Comparison of ENCODE assay signal across 22 cellular contexts in genomic region chr11:57240007-57240406, GRCh38.
DNase-seq lines count a peak whose midpoint lies in the region; ATAC-seq lines count a peak whose summit lies in the region.
"Had no signal": no experiment of that assay in that cellular context is flagged by ENCODE, and none has a peak within 500 bp of the region (broad histone marks: within the 10 kb centered on the region; RNA-seq: fewer than 3 reads in every experiment).

No MANE protein-coding gene starts in this region.

- no peak overlapping the region for H3K9ac ChIP-seq in HUES48 (ENCODE audit: low read depth, low read length)

- H3K9me3 ChIP-seq in HUES48 (ENCODE audit: control insufficient read depth, insufficient read depth, low read length): no peaks in the 10 kb centered on the region
- H3K9me3 ChIP-seq: SJCRH30 had no signal

- DNase-seq in Ammon's horn (ENCODE audit: low spot score) (peak; percentile 22), medulla oblongata (ENCODE audit: extremely low spot score) (peak; percentile 55), pons (ENCODE audit: low spot score) (peak; percentile 15), hippocampal formation (lab: John Stamatoyannopoulos, UW) (no peak), superior temporal gyrus (ENCODE audit: extremely low spot score) (no peak)
- DNase-seq: ACHN, AML-193, COR-L47, DMS153, GDM1, HCEC 1CT, Kasumi-1, MM.1S, NCI-H1092, NCI-H1436 treated with DMSO at 0.1 percent for 48 hours, NCI-H2029, NCI-H526, PC-9 had no signal

- H3K27ac ChIP-seq in HUES48 (ENCODE audit: low read depth, low read length): peak overlapping the region; percentile 11
- H3K27ac ChIP-seq: HL-60, PC-9, SJCRH30 had no signal

- no peak overlapping the region for H3K4me3 ChIP-seq in HUES48 (ENCODE audit: low read depth, low read length)
- H3K4me3 ChIP-seq: PC-9, SJCRH30 had no signal

- H3K36me3 ChIP-seq in HUES48 (ENCODE audit: control insufficient read depth, insufficient read depth, low read length): no peaks in the 10 kb centered on the region
- H3K36me3 ChIP-seq: SJCRH30 had no signal

- H3K4me1 ChIP-seq in HUES48 (ENCODE audit: control insufficient read depth, insufficient read depth, low read length): no peaks in the 10 kb centered on the region; the same call in 1 of the 2 replicates

- ATAC-seq in GM19023 (IDR thresholded peaks at IDR 0.05; ENCODE audit: unreplicated experiment): no peak

- H3K27me3 ChIP-seq in HUES48 (ENCODE audit: control insufficient read depth, insufficient read depth, low read length): no peaks in the 10 kb centered on the region
- H3K27me3 ChIP-seq: SJCRH30 had no signal

Comparison
In these comparisons a context has a peak if more than half of its experiments do, and no peak if none do; other contexts are left out.
1. DNase-seq: peak in Ammon's horn (single experiment), medulla oblongata (single experiment) and pons (single experiment); none in hippocampal formation (0 of 2) and superior temporal gyrus (single experiment).